ENCODE assay signal across 13 cellular contexts in the genomic region with DNA sequence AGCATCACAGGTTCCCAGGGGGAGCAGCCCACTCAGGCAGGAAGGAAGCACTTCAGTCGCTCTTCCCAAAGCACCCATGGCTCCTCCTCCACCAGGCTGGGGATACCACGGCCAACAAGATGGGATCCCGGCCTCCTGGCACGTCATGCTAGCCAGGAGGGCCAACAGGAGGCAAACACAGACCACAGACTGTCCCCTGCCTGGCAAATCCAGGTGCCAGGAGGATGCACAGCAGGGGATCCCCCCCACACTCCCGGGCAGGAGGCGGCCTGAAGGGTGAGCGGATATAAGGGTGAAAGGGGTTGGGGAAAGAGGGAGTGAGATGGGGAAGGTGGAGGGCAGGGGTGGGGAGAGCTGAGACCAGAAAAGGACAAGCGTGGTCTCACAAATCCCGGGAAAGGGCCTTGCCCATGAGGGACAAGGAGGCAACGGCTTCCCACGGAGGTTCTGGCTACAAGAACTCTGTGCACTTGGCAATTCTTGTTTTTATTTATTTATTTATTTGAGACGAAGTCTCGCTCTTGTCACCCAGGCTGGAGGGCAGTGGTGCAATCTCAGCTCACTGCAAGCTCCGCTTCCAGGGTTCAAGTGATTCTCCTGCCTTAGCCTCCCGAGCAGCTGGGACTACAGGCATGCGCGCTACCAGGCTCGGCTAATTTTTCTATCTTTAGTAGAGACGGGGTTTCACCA. TPM values are rescaled to one million over a fixed set of nuclear protein-coding genes. Genes with fewer than 3 reads are reported as not detected.
DNase-seq lines count a peak whose midpoint lies in the region; ATAC-seq and TF ChIP-seq lines count a peak whose summit lies in the region.
"Had no signal": no experiment of that assay in that cellular context is flagged by ENCODE, and none has a peak within 500 bp of the region (broad histone marks: within the 10 kb centered on the region; RNA-seq: fewer than 3 reads in every experiment).

No MANE protein-coding gene starts in this region.

- H3K27ac ChIP-seq in coronary artery (peak overlapping the region; percentile 93 to 100), transverse colon (peak overlapping the region; percentile 62 to 84 (median 74)), upper lobe of right lung (no peak overlapping the region)

- in situ Hi-C loops in transverse colon (cut with MboI; ENCODE audit: low pct_ligation_motif_present in 1 of 4, low pct_unique_long_range_greater_than_20kb in 1 of 4, low sequenced_read_pairs in 3 of 4) = loop anchor here (5.0 to 25.0 kb wide), 7 partner anchors 240 to 632 kb away; a partner anchor contains a TSS

- H3K4me3 ChIP-seq in coronary artery = peak overlapping the region; percentile 96
- no peak overlapping the region for H3K4me3 ChIP-seq in transverse colon
- H3K4me3 ChIP-seq in upper lobe of right lung = no peak overlapping the region
- H3K4me3 ChIP-seq: A549, K562 had no signal

- TF ChIP-seq CTCF in coronary artery (IDR thresholded peaks at IDR 0.05) = no peak
- TF ChIP-seq CTCF in transverse colon (IDR thresholded peaks at IDR 0.05) = no peak
- no peak for TF ChIP-seq CTCF in upper lobe of right lung (IDR thresholded peaks at IDR 0.05)

- intact Hi-C loops in transverse colon (cut with DNase I; ENCODE audit: low total_unique reads) (no loop called here), upper lobe of right lung (cut with DNase I) (loop anchor here (10.0 kb wide), 3 partner anchors 100 to 240 kb away; a partner anchor contains a TSS)

- no peak for TF ChIP-seq POLR2A in transverse colon (IDR thresholded peaks at IDR 0.05)

- ATAC-seq in upper lobe of right lung = no peak
- ATAC-seq: A549, K562 had no signal

- peak; percentile 21 for DNase-seq in NCI-H510A treated with DMSO at 0.1 percent for 48 hours (lab: John Stamatoyannopoulos, UW)
- DNase-seq in NCI-H510A (lab: John Stamatoyannopoulos, UW) = no peak
- no peak for DNase-seq in coronary artery (ENCODE audit: low spot score)
- peak; percentile 68 to 75 for DNase-seq in lung microvascular endothelial cell (ENCODE audit: low read depth in 2 of 2)
- DNase-seq in transverse colon = peak; percentile 7
- no peak for DNase-seq in upper lobe of right lung
- DNase-seq in occipital lobe (lab: John Stamatoyannopoulos, UW) = no peak
- no peak for DNase-seq in hypothalamus (lab: John Stamatoyannopoulos, UW)
- DNase-seq: activated naive CD4-positive, alpha-beta T cell treated with anti-CD3 and anti-CD28 coated beads, Interleukin-2, amount 50 U/mL, for 16 hours; cortex of kidney; NCI-H187 had no signal

- WGBS in transverse colon (ENCODE audit: low coverage in 1 of 2), 2 donors = 87 to 97% methylated on average over 14 to 19 of the region's 19 CpGs

- H3K27me3 ChIP-seq in transverse colon (no peaks in the 10 kb centered on the region), upper lobe of right lung (no peaks in the 10 kb centered on the region)

- H3K36me3 ChIP-seq in transverse colon (no peaks in the 10 kb centered on the region), upper lobe of right lung (no peaks in the 10 kb centered on the region)

- H3K4me1 ChIP-seq in transverse colon = peaks cover 16 to 65% (median 48%) of the 10 kb centered on the region in 4 donors
- peaks cover 65% of the 10 kb centered on the region for H3K4me1 ChIP-seq in upper lobe of right lung

- no peak for TF ChIP-seq EP300 in transverse colon (IDR thresholded peaks at IDR 0.05; ENCODE audit: low read depth)

- H3K9me3 ChIP-seq in transverse colon (no peaks in the 10 kb centered on the region), upper lobe of right lung (no peaks in the 10 kb centered on the region)
- H3K9me3 ChIP-seq: A549 had no signal

RNA-seq across cellular contexts. Expression of a gene that starts 7.2 kb away (rescaled TPM):
- total RNA-seq in lung microvascular endothelial cell (45.1 and 103 TPM in 2 replicates), transverse colon (10 to 100 TPM; 14.6 to 85.4 (median 44.3) TPM), upper lobe of right lung (70.8 TPM), occipital lobe (11.1 TPM)

Comparison
In these comparisons a context has a peak if more than half of its experiments do, and no peak if none do; other contexts are left out.
1. DNase-seq: peak in NCI-H510A treated with DMSO at 0.1 percent for 48 hours (single experiment), lung microvascular endothelial cell (2 of 2) and transverse colon (single experiment); none in NCI-H510A (single experiment), coronary artery (single experiment), upper lobe of right lung (single experiment), occipital lobe (single experiment) and hypothalamus (0 of 51).